1 cellular context compared by ENCODE assay signal in the genomic region with DNA sequence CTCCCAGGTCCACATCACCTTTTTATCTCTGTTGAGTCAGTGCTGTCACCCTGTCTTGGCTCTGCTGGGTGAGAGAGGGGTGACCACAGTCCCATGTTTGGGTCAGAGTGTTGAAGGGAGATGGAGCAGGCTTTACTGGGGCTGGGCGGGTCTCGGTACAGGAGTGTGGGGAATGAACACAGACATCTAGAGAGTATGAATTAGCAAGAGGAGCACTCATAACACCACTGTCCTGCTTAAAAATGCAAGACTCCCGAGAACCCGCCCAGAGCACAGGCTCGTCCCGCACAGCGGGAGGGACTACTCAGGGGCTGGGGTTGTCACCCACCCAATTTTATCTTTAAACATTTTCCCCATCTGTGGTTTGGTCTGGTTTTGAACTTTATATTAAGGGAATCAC.
TF ChIP-seq lines count a peak whose summit lies in the region.

No MANE protein-coding gene starts in this region.

TF ChIP-seq in K562, 482 proteins besides CTCF, POLR2A, EP300 and RAD21:
- TF ChIP-seq ZNF263 (CRISPR knock-in tag; IDR thresholded peaks at IDR 0.05; ENCODE audit: borderline replicate concordance) (no peak), MIER1 (IDR thresholded peaks at IDR 0.05; ENCODE audit: low read depth) (no peak), PRPF4 (IDR thresholded peaks at IDR 0.05; ENCODE audit: insufficient read depth, low read depth, low read length, poor library complexity, severe bottlenecking) (no peak), NCOA2 (IDR thresholded peaks at IDR 0.05; ENCODE audit: partially characterized antibody in 2 of 2) (no peak), PRMT5 (CRISPR knock-in tag; IDR thresholded peaks at IDR 0.05) (no peak), ZNF445 (CRISPR knock-in tag; IDR thresholded peaks at IDR 0.05; ENCODE audit: low read depth) (no peak), CREM (IDR thresholded peaks at IDR 0.05; ENCODE audit: low read depth) (no peak), U2AF1 (optimal IDR thresholded peaks at IDR 0.05; ENCODE audit: low read depth, low read length) (no peak), ZNF778 (CRISPR knock-in tag; IDR thresholded peaks at IDR 0.05) (no peak), SMARCE1 (IDR thresholded peaks at IDR 0.05) (no peak), TSC22D4 (tag; IDR thresholded peaks at IDR 0.05) (no peak), NR2F6 (CRISPR knock-in tag; IDR thresholded peaks at IDR 0.05) (no peak), MYBL2 (IDR thresholded peaks at IDR 0.05; ENCODE audit: low read depth) (no peak), MYBL2 (CRISPR knock-in tag; IDR thresholded peaks at IDR 0.05; ENCODE audit: borderline replicate concordance) (no peak), HCFC1 (IDR thresholded peaks at IDR 0.05; ENCODE audit: low read depth, low read length) (no peak)
- TF ChIP-seq, protein P1, sequence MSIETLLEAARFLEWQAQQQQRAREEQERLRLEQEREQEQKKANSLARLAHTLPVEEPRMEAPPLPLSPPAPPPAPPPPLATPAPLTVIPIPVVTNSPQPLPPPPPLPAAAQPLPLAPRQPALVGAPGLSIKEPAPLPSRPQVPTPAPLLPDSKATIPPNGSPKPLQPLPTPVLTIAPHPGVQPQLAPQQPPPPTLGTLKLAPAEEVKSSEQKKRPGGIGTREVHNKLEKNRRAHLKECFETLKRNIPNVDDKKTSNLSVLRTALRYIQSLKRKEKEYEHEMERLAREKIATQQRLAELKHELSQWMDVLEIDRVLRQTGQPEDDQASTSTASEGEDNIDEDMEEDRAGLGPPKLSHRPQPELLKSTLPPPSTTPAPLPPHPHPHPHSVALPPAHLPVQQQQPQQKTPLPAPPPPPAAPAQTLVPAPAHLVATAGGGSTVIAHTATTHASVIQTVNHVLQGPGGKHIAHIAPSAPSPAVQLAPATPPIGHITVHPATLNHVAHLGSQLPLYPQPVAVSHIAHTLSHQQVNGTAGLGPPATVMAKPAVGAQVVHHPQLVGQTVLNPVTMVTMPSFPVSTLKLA (conservative IDR thresholded peaks at IDR 0.05), result no peak
